ENCODE assay signal across 8 cellular contexts in genomic region chr6:70411948-70412796, GRCh38. TPM values are rescaled to one million over a fixed set of nuclear protein-coding genes. Genes with fewer than 3 reads are reported as not detected.
DNase-seq lines count a peak whose midpoint lies in the region; ATAC-seq, FAIRE-seq and TF ChIP-seq lines count a peak whose summit lies in the region.

No MANE protein-coding gene starts in this region.

- no peak for TF ChIP-seq POLR2A in testis (IDR thresholded peaks at IDR 0.05)
- TF ChIP-seq POLR2A in H54 (IDR thresholded peaks at IDR 0.05; ENCODE audit: low read depth, low read length), result no peak

- ATAC-seq in HG02798 (IDR thresholded peaks at IDR 0.05; ENCODE audit: poor library complexity, unreplicated experiment), result no peak

- no peak for TF ChIP-seq CTCF in testis (IDR thresholded peaks at IDR 0.05)

- H3K36me3 Mint-ChIP-seq in activated CD4-positive, alpha-beta T cell treated with anti-CD3 and anti-CD28 coated beads, Interleukin-2, amount 10 ng/mL, durations not matched to agents 24 days and 14 days (ENCODE audit: low read depth), result peaks cover 6% of the 10 kb centered on the region

- FAIRE-seq in H54 (lab: Jason Lieb, UNC), result no peak

- WGBS in testis, 2 donors, result 59 to 70% methylated on average over 14 of the region's 14 CpGs

- intact Hi-C loops in activated CD4-positive, alpha-beta T cell treated with anti-CD3 and anti-CD28 coated beads, Interleukin-2, amount 10 ng/mL, durations not matched to agents 24 days and 14 days (cut with micrococcal nuclease), result loop anchor here (2.0 to 10.0 kb wide), 4 partner anchors 155 to 873 kb away; partner anchors contain the start of genes LMBRD1, OGFRL1 and SDHAF4
- intact Hi-C loops in testis (cut with DNase I; ENCODE audit: low total_unique reads), result no loop called here

- H3K27me3 Mint-ChIP-seq in activated CD4-positive, alpha-beta T cell treated with anti-CD3 and anti-CD28 coated beads, Interleukin-2, amount 10 ng/mL, durations not matched to agents 24 days and 14 days, result peaks cover 12% of the 10 kb centered on the region

- DNase-seq in activated CD4-positive, alpha-beta T cell treated with anti-CD3 and anti-CD28 coated beads, Interleukin-2, amount 10 ng/mL, durations not matched to agents 24 days and 14 days, result no peak
- no peak for DNase-seq in activated CD4-positive, alpha-beta T cell treated with anti-CD3 and anti-CD28 coated beads for 4 hours
- no peak for DNase-seq in adipocyte (ENCODE audit: low read depth)
- DNase-seq in left kidney (ENCODE audit: low read depth, low spot score), result peak; percentile 42
- DNase-seq in testis, result no peak
- no peak for DNase-seq in epidermal melanocyte (ENCODE audit: insufficient read length, low spot score)
- no peak for DNase-seq in H54 (ENCODE audit: insufficient read length, low spot score)

- H3K9me3 ChIP-seq in adipocyte (ENCODE audit: control insufficient read depth, low read length) (no peaks in the 10 kb centered on the region), testis (no peaks in the 10 kb centered on the region)

- H3K9ac ChIP-seq in adipocyte (ENCODE audit: low read length), result peak overlapping the region; percentile 93

- peak overlapping the region; percentile 94 to 98 for H3K27ac ChIP-seq in testis

- H3K4me3 ChIP-seq in adipocyte (ENCODE audit: low read length) (peak overlapping the region; percentile 100), testis (peak overlapping the region; percentile 95 to 96)

- H3K27ac Mint-ChIP-seq in activated CD4-positive, alpha-beta T cell treated with anti-CD3 and anti-CD28 coated beads, Interleukin-2, amount 10 ng/mL, durations not matched to agents 24 days and 14 days, result peak overlapping the region; percentile 87

- H3K4me3 Mint-ChIP-seq in activated CD4-positive, alpha-beta T cell treated with anti-CD3 and anti-CD28 coated beads, Interleukin-2, amount 10 ng/mL, durations not matched to agents 24 days and 14 days, result peak overlapping the region; percentile 92

- peaks cover 9% of the 10 kb centered on the region for H3K4me1 ChIP-seq in adipocyte (ENCODE audit: control insufficient read depth, insufficient read depth, low read length)
- H3K4me1 ChIP-seq in testis, result no peaks in the 10 kb centered on the region

- no peaks in the 10 kb centered on the region for H3K9me3 Mint-ChIP-seq in activated CD4-positive, alpha-beta T cell treated with anti-CD3 and anti-CD28 coated beads, Interleukin-2, amount 10 ng/mL, durations not matched to agents 24 days and 14 days

- H3K27me3 ChIP-seq in adipocyte (replicated peaks; ENCODE audit: control insufficient read depth, insufficient read depth, low read length) (no peaks in the 10 kb centered on the region), testis (no peaks in the 10 kb centered on the region)

- peaks cover 27% of the 10 kb centered on the region for H3K4me1 Mint-ChIP-seq in activated CD4-positive, alpha-beta T cell treated with anti-CD3 and anti-CD28 coated beads, Interleukin-2, amount 10 ng/mL, durations not matched to agents 24 days and 14 days

- H3K36me3 ChIP-seq in adipocyte (ENCODE audit: control insufficient read depth, insufficient read depth, low read length, severe bottlenecking), result no peaks in the 10 kb centered on the region
- no peaks in the 10 kb centered on the region for H3K36me3 ChIP-seq in testis (ENCODE audit: low read depth, missing control alignments)

RNA-seq across cellular contexts. Expression of gene FAM135A, which starts 1.1 kb away (rescaled TPM):
- total RNA-seq in activated CD4-positive, alpha-beta T cell treated with anti-CD3 and anti-CD28 coated beads, Interleukin-2, amount 10 ng/mL, durations not matched to agents 24 days and 14 days, result 7.7 and 10.5 TPM in 2 replicates
- total RNA-seq in testis, result 10 to 100 TPM; 67.0 to 68.9 TPM
- polyA plus RNA-seq in testis (ENCODE audit: insufficient read depth, low read depth, low replicate concordance), result 21.7 TPM
